8 cellular contexts compared by ENCODE assay signal in genomic region chr3:107206141-107206540, GRCh38.
DNase-seq lines count a peak whose midpoint lies in the region; ATAC-seq and TF ChIP-seq lines count a peak whose summit lies in the region.

No MANE protein-coding gene starts in this region.

- peak; percentile 56 for DNase-seq in ACHN
- DNase-seq in GM12864 (ENCODE audit: low read depth): peak; percentile 5
- peak; percentile 83 for DNase-seq in M059J (ENCODE audit: low read depth)
- DNase-seq in amniotic epithelial cell (ENCODE audit: low read depth): peak; percentile 78
- DNase-seq in kidney tubule cell (ENCODE audit: low spot score): peak; percentile 48
- no peak for DNase-seq in NCI-H510A treated with DMSO at 0.1 percent for 48 hours (lab: John Stamatoyannopoulos, UW)
- DNase-seq in stimulated activated CD4-positive, alpha-beta T cell treated with anti-CD3 and anti-CD28 coated beads, Interleukin-1b, Interleukin-23, amount 100 ng/mL, for 48 hours: no peak

- no peak for ATAC-seq in GM18517 (IDR thresholded peaks at IDR 0.05; ENCODE audit: unreplicated experiment)

- no peak overlapping the region for H3K4me3 ChIP-seq in GM12864 (ENCODE audit: low read depth, low read length)

- in situ Hi-C loops in ACHN (cut with HindIII; ENCODE audit: low pct_ligation_motif_present, low pct_unique_long_range_greater_than_20kb, low sequenced_read_pairs): no loop called here

- peak; percentile 50 for TF ChIP-seq CTCF in GM12864 (IDR thresholded peaks at IDR 0.05; ENCODE audit: low read depth, low read length, missing control alignments)

Comparison
In these comparisons a context has a peak if more than half of its experiments do, and no peak if none do; other contexts are left out.
1. DNase-seq: peak in ACHN (single experiment), GM12864 (single experiment), M059J (single experiment), amniotic epithelial cell (single experiment) and kidney tubule cell (single experiment); none in NCI-H510A treated with DMSO at 0.1 percent for 48 hours (single experiment) and stimulated activated CD4-positive, alpha-beta T cell treated with anti-CD3 and anti-CD28 coated beads, Interleukin-1b, Interleukin-23, amount 100 ng/mL, for 48 hours (single experiment).